Comparison of ENCODE assay signal across 1 cellular context in the genomic region with DNA sequence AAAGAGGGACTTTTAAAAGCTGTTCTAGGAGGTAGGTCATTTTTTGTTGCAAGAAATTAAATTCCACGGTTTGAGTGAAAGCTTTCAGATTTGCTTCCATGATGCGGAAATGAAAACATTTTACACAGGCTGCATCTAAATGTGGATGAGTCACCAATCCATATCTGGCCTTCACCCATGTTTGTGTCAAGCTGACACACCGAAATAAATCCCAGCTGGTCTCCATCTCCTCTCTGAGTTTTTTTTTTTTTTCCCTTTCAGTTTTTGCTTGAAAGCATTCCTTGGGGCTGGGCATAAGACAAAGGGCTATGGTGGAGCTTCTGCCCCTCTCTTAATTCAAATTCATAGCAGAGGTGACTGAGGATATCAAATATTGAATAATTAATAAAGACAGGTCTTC.
TF ChIP-seq lines count a peak whose summit lies in the region.

No MANE protein-coding gene starts in this region.

TF ChIP-seq in IMR-90, 13 proteins besides CTCF, POLR2A, EP300 and RAD21 (continued from another document):
- TF ChIP-seq, protein P1, sequence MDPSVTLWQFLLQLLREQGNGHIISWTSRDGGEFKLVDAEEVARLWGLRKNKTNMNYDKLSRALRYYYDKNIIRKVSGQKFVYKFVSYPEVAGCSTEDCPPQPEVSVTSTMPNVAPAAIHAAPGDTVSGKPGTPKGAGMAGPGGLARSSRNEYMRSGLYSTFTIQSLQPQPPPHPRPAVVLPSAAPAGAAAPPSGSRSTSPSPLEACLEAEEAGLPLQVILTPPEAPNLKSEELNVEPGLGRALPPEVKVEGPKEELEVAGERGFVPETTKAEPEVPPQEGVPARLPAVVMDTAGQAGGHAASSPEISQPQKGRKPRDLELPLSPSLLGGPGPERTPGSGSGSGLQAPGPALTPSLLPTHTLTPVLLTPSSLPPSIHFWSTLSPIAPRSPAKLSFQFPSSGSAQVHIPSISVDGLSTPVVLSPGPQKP (IDR thresholded peaks at IDR 0.05; ENCODE audit: borderline replicate concordance, low read depth, low read length): no peak
- no peak for TF ChIP-seq FOS (IDR thresholded peaks at IDR 0.05; ENCODE audit: low read depth, low read length)
